ENCODE assay signal across 20 cellular contexts in the genomic region with DNA sequence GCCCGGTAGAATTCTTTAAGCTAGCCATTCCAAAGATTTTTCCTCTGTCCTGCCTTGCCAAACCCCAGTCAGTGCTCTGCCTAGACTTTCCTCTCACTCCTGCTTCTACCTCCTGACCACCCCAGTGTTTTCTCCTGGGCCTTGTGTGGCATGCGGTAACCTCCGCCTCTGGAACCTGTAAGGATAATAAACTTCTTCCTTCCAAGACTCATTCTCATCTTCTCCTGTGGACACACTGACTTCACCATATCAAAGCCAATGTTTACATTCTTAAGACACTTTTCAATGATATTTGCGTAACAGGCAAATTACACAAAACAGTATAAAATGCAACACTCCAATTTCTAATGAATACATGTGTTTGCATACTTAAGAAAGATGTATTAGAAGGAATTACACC.
"Had no signal": no experiment of that assay in that cellular context is flagged by ENCODE, and none has a peak within 500 bp of the region (broad histone marks: within the 10 kb centered on the region; RNA-seq: fewer than 3 reads in every experiment).

No MANE protein-coding gene starts in this region.

- H3K4me3 ChIP-seq: coronary artery, esophagus muscularis mucosa, left lung, lung, ovary, prostate gland, upper lobe of left lung had no signal

- H3K4me1 Mint-ChIP-seq: activated naive CD4-positive, alpha-beta T cell treated with anti-CD3 and anti-CD28 coated beads, Interleukin-2, amount 50 U/mL, for 24 hours; natural killer cell had no signal

- ATAC-seq: activated CD8-positive, alpha-beta T cell treated with anti-CD3 and anti-CD28 coated beads, Interleukin-2, amount 10 ng/mL, durations not matched to agents 7 days and 5 days; natural killer cell had no signal

- H3K27ac ChIP-seq: coronary artery, esophagus muscularis mucosa, foreskin keratinocyte, left lung, ovary, prostate gland, upper lobe of left lung, WERI-Rb-1 had no signal

- H3K9me3 ChIP-seq: esophagus muscularis mucosa, left lung, ovary, prostate gland, upper lobe of left lung had no signal

- H3K9me3 Mint-ChIP-seq: activated naive CD4-positive, alpha-beta T cell treated with anti-CD3 and anti-CD28 coated beads, Interleukin-2, amount 50 U/mL, for 24 hours; activated T-helper 1 cell treated with anti-CD3 and anti-CD28 coated beads, Interleukin-12 subunit alpha, Interleukin-12 subunit beta, Interleukin-2, Interleukin-4 antibody, amounts not matched to agents 30 ng/mL and 10 ng/mL and 1 ng/mL, durations not matched to agents 14 hours and 24 hours and 36 hours had no signal

- H3K4me3 Mint-ChIP-seq: activated CD8-positive, alpha-beta T cell treated with anti-CD3 and anti-CD28 coated beads, Interleukin-2, amount 10 ng/mL, durations not matched to agents 7 days and 5 days; activated naive CD4-positive, alpha-beta T cell treated with anti-CD3 and anti-CD28 coated beads, Interleukin-2, amount 50 U/mL, for 24 hours; activated T-helper 1 cell treated with anti-CD3 and anti-CD28 coated beads, Interleukin-12 subunit alpha, Interleukin-12 subunit beta, Interleukin-2, Interleukin-4 antibody, amounts not matched to agents 30 ng/mL and 10 ng/mL and 1 ng/mL, durations not matched to agents 14 hours and 24 hours and 36 hours; natural killer cell had no signal

- H3K4me1 ChIP-seq: esophagus muscularis mucosa, foreskin keratinocyte, left lung, prostate gland, upper lobe of left lung had no signal

- DNase-seq: activated CD4-positive, alpha-beta T cell treated with anti-CD3 and anti-CD28 coated beads for 1 hour; activated CD4-positive, alpha-beta T cell treated with anti-CD3 and anti-CD28 coated beads, Interleukin-2, amount 50 U/mL, for 1 hour; activated CD8-positive, alpha-beta T cell treated with anti-CD3 and anti-CD28 coated beads, Interleukin-2, amount 10 ng/mL, durations not matched to agents 7 days and 5 days; activated gamma-delta T cell treated with Interleukin-2 at 50 U/mL for 16 hours; aorta; left lung; natural killer cell; ovary; stimulated activated CD4-positive, alpha-beta T cell treated with anti-CD3 and anti-CD28 coated beads, Interleukin-4, amount 100 ng/mL, for 24 hours; stimulated activated naive CD4-positive, alpha-beta T cell treated with Interleukin-2 at 50 U/mL for 16 hours; T-helper 1 cell; upper lobe of left lung; WERI-Rb-1 had no signal

- H3K27me3 Mint-ChIP-seq: activated naive CD4-positive, alpha-beta T cell treated with anti-CD3 and anti-CD28 coated beads, Interleukin-2, amount 50 U/mL, for 24 hours had no signal

- H3K36me3 ChIP-seq: esophagus muscularis mucosa, left lung, ovary, prostate gland, upper lobe of left lung, WERI-Rb-1 had no signal

- H3K27me3 ChIP-seq: esophagus muscularis mucosa, foreskin keratinocyte, left lung, ovary, upper lobe of left lung had no signal

- H3K27ac Mint-ChIP-seq: activated CD8-positive, alpha-beta T cell treated with anti-CD3 and anti-CD28 coated beads, Interleukin-2, amount 10 ng/mL, durations not matched to agents 7 days and 5 days; activated naive CD4-positive, alpha-beta T cell treated with anti-CD3 and anti-CD28 coated beads, Interleukin-2, amount 50 U/mL, for 24 hours; activated T-helper 1 cell treated with anti-CD3 and anti-CD28 coated beads, Interleukin-12 subunit alpha, Interleukin-12 subunit beta, Interleukin-2, Interleukin-4 antibody, amounts not matched to agents 30 ng/mL and 10 ng/mL and 1 ng/mL, durations not matched to agents 14 hours and 24 hours and 36 hours; natural killer cell had no signal

- H3K36me3 Mint-ChIP-seq: activated naive CD4-positive, alpha-beta T cell treated with anti-CD3 and anti-CD28 coated beads, Interleukin-2, amount 50 U/mL, for 24 hours; natural killer cell had no signal
